Comparison of ENCODE assay signal across 9 cellular contexts in the genomic region with DNA sequence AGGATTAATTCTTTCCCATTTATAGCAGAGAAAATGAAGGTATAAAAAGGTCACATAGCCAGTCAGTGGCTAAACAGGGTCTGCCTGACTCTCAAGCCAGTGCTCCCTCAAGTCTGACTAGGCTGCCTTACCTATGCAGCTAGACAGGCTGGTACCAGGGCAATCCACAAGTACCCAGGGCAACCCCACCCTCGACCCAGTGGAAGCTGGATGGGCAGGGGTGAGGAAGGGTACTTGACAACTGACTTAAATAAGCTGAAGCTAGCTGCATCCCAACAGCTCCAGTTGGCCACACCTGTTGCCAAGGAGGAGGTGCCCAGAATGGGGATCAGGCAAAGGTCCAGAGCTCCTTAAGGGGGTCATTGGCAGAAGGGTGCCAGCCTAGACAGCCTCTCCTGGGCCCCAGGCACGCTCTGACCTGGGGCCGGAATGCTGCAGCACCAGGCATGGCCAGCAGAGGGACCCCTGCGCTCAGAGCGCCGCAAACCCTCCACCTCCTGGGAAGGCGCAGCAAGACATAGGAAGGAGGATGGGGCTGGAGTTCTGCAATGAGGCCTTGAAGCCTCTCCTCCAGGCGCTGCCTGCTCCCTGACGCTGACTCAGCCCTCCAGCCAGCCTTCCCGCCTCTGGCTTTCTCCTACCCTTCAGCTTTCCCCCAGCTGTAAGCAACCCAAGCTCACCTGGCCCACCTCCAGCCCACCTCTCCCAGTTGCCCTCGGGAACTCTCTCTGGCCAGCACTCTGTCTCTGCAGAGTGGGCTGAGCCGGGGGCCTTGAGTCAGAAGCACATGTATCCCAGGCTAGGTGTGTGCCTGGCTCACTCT. TPM values are rescaled to one million over a fixed set of nuclear protein-coding genes. Genes with fewer than 3 reads are reported as not detected.
A peak's percentile ranks its signal among the peaks of the same experiment; 100 is the strongest.
DNase-seq lines count a peak whose midpoint lies in the region; ATAC-seq and FAIRE-seq lines count a peak whose summit lies in the region.
"Had no signal": no experiment of that assay in that cellular context is flagged by ENCODE, and none has a peak within 500 bp of the region (broad histone marks: within the 10 kb centered on the region; RNA-seq: fewer than 3 reads in every experiment).

No MANE protein-coding gene starts in this region.

- FAIRE-seq in urothelium cell line (lab: Jason Lieb, UNC), result peak; percentile 94
- FAIRE-seq: islet of Langerhans had no signal

- ATAC-seq in Right ventricle myocardium superior (ENCODE audit: poor library complexity) (peak; percentile 79), HG02884 (IDR thresholded peaks at IDR 0.05; ENCODE audit: unreplicated experiment) (no peak)

- intact Hi-C loops in Right ventricle myocardium superior (cut with DNase I) (no loop called here), posterior vena cava (cut with DNase I) (no loop called here)

- DNase-seq in GM04503 (ENCODE audit: low read depth), result peak; percentile 51
- DNase-seq in LHCN-M2 (ENCODE audit: low read depth), result peak; percentile 76
- DNase-seq in SKM-1 treated with dmso at 0.1 percent for 144 hours (lab: John Stamatoyannopoulos, UW; ENCODE audit: unreplicated experiment), result peak; percentile 51
- peak; percentile 19 for DNase-seq in activated naive CD8-positive, alpha-beta T cell treated with anti-CD3 and anti-CD28 coated beads, Interleukin-2, amount 50 U/mL, for 16 hours (ENCODE audit: low read depth, low spot score)
- peak; percentile 81 for DNase-seq in Right ventricle myocardium superior
- peak; percentile 93 for DNase-seq in posterior vena cava (ENCODE audit: low spot score)
- DNase-seq in urothelium cell line (ENCODE audit: low spot score), result peak; percentile 90

RNA-seq across cellular contexts. Expression of a gene that starts 28.9 kb away (rescaled TPM):
- total RNA-seq in LHCN-M2 (2014; rRNA removed) (3.4 and 11.3 TPM in 2 replicates), Right ventricle myocardium superior (17.1 TPM), posterior vena cava (10 to 100 TPM; 11.4 to 15.5 TPM)
- polyA plus RNA-seq in LHCN-M2 (2012), result 4.3 TPM

RNA-seq across cellular contexts. Expression of a gene that starts 31.5 kb away (rescaled TPM):
- total RNA-seq in LHCN-M2 (2014; rRNA removed) (not detected in 2 replicates), Right ventricle myocardium superior (17.5 TPM), posterior vena cava (1 to 10 TPM; 3.5 to 5.1 TPM)
- not detected for polyA plus RNA-seq in LHCN-M2 (2012)

RNA-seq across cellular contexts. Expression of a gene that starts 45.5 kb away (rescaled TPM):
- total RNA-seq in LHCN-M2 (2014; rRNA removed) (4.1 and 6.7 TPM in 2 replicates), Right ventricle myocardium superior (48.5 TPM), posterior vena cava (10 to 100 TPM in 1 of 2 donors, 1 to 10 TPM in 1; 8.5 to 10.2 TPM)
- polyA plus RNA-seq in LHCN-M2 (2012), result 3.3 TPM

Comparison
In these comparisons a context has a peak if more than half of its experiments do, and no peak if none do; other contexts are left out.
1. DNase-seq: peak in every context shown above with its lines; median percentile 93 in posterior vena cava; 90 in urothelium cell line; 81 in Right ventricle myocardium superior; 76 in LHCN-M2; 51 in GM04503; 51 in SKM-1 treated with dmso at 0.1 percent for 144 hours; 19 in activated naive CD8-positive, alpha-beta T cell treated with anti-CD3 and anti-CD28 coated beads, Interleukin-2, amount 50 U/mL, for 16 hours.